ENCODE assay signal across 18 cellular contexts in genomic region chr11:95768521-95768920, GRCh38.
"Had no signal": no experiment of that assay in that cellular context is flagged by ENCODE, and none has a peak within 500 bp of the region (broad histone marks: within the 10 kb centered on the region; RNA-seq: fewer than 3 reads in every experiment).

No MANE protein-coding gene starts in this region.

- H3K4me3 ChIP-seq: ascending aorta, breast epithelium, gastroesophageal sphincter, heart left ventricle, left ventricle myocardium inferior, neural progenitor cell, psoas muscle, stomach, upper lobe of left lung had no signal

- H2AFZ ChIP-seq: neural progenitor cell had no signal

- H3K4me2 ChIP-seq: neural progenitor cell had no signal

- H3K9me3 ChIP-seq: ascending aorta, breast epithelium, gastroesophageal sphincter, heart left ventricle, left ventricle myocardium inferior, psoas muscle, stomach, upper lobe of left lung had no signal

- DNase-seq: activated CD4-positive, alpha-beta T cell treated with anti-CD3 and anti-CD28 coated beads for 1 hour; activated naive CD4-positive, alpha-beta T cell; cortex of kidney; heart left ventricle; kidney glomerular epithelial cell; left ventricle myocardium inferior; mammary epithelial cell; psoas muscle; right cardiac atrium; stimulated activated CD4-positive, alpha-beta T cell treated with anti-CD3 and anti-CD28 coated beads, Interleukin-2, amount 100 ng/mL, for 48 hours; stomach; SW 1271; upper lobe of left lung; WERI-Rb-1 had no signal

- H3K27ac ChIP-seq: ascending aorta, breast epithelium, heart left ventricle, left ventricle myocardium inferior, neural progenitor cell, psoas muscle, stomach, upper lobe of left lung, WERI-Rb-1 had no signal

- H3K9ac ChIP-seq: neural progenitor cell had no signal

- H3K27me3 ChIP-seq: ascending aorta, breast epithelium, gastroesophageal sphincter, heart left ventricle, neural progenitor cell, stomach, upper lobe of left lung had no signal

- H3K4me1 ChIP-seq: ascending aorta, breast epithelium, gastroesophageal sphincter, left ventricle myocardium inferior, psoas muscle had no signal
